ENCODE assay signal across 14 cellular contexts in the genomic region with DNA sequence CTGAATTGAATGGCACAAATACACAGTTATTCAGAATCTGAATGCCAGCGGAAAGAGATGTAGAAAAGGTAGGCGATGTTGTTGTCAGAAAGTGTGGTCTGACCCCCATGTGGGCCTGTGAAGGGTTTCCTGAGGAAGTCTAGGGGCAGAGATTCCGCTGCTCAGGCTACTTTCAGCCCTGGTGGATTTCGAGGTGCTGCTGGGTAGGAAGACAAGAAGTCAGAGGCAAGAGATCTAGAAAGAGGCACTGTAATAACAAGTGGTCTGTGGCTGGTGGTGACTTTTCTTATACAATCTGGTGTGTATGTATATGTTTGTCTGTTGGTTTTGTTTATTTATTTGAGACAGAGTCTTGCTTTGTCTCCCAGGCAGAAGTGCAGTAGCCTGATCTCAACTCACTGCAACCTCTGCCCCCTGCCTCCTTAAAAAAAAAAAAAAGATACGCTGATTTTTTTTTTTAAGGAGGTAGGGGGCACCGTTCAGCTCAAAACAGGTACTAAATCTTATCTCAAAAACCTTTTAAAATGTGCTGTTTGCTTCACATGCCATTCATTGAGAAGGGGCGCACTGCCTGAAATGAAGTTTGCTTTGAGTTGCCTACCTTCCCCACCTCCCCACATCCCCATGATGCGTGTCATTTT. TPM values are rescaled to one million over a fixed set of nuclear protein-coding genes. Genes with fewer than 3 reads are reported as not detected.
A peak's percentile ranks its signal among the peaks of the same experiment; 100 is the strongest.
DNase-seq lines count a peak whose midpoint lies in the region; ATAC-seq, FAIRE-seq and TF ChIP-seq lines count a peak whose summit lies in the region.
"Had no signal": no experiment of that assay in that cellular context is flagged by ENCODE, and none has a peak within 500 bp of the region (broad histone marks: within the 10 kb centered on the region; RNA-seq: fewer than 3 reads in every experiment).

No MANE protein-coding gene starts in this region.

- peaks cover 0 to 10% of the 10 kb centered on the region in 2 experiments; a peak in 3 of 5 replicates for H3K4me1 ChIP-seq in K562 (replicated peaks in 1 of 2; ENCODE audit: control insufficient read depth in 2 of 2, insufficient read depth in 2 of 2, low read length in 2 of 2)
- no peaks in the 10 kb centered on the region for H3K4me1 ChIP-seq in lower lobe of right lung
- H3K4me1 ChIP-seq in stomach = peaks cover 0 to 11% (median 3%) of the 10 kb centered on the region in 4 donors
- H3K4me1 ChIP-seq: gastrocnemius medialis had no signal

- H3K9me3 ChIP-seq in K562 (replicated peaks; ENCODE audit: control insufficient read depth, insufficient read depth, low read depth, low read length) = no peaks in the 10 kb centered on the region
- no peaks in the 10 kb centered on the region for H3K9me3 ChIP-seq in lower lobe of right lung
- no peaks in the 10 kb centered on the region for H3K9me3 ChIP-seq in stomach
- H3K9me3 ChIP-seq: gastrocnemius medialis had no signal

- peaks cover 14% of the 10 kb centered on the region for H3K4me1 Mint-ChIP-seq in activated CD4-positive, alpha-beta T cell treated with anti-CD3 and anti-CD28 coated beads, Interleukin-2, amount 10 ng/mL, durations not matched to agents 7 days and 5 days
- peaks cover 51% of the 10 kb centered on the region for H3K4me1 Mint-ChIP-seq in stimulated activated naive CD8-positive, alpha-beta T cell treated with anti-CD3 and anti-CD28 coated beads, Interleukin-15, amount 100 ng/mL, for 72 hours
- H3K4me1 Mint-ChIP-seq: nephron had no signal

- H3K27me3 ChIP-seq in K562 (ENCODE audit: control insufficient read depth in 2 of 2, insufficient read depth in 2 of 2, low read length in 2 of 2) (no peaks in the 10 kb centered on the region; a peak in 1 of 5 replicates), lower lobe of right lung (ENCODE audit: low read depth) (no peaks in the 10 kb centered on the region), stomach (no peaks in the 10 kb centered on the region)
- H3K27me3 ChIP-seq: gastrocnemius medialis had no signal

- POLR2A ChIA-PET in activated CD4-positive, alpha-beta T cell treated with anti-CD3 and anti-CD28 coated beads, Interleukin-2, amount 10 ng/mL, durations not matched to agents 7 days and 5 days (lab: Charles Lee) = no interaction called here
- POLR2A ChIA-PET in K562 (lab: Yijun Ruan, JAX) = no interaction called here

- H3K27ac ChIP-seq in K562 (ENCODE audit: extremely low read depth, low read depth, low read length) (no peak overlapping the region), lower lobe of right lung (no peak overlapping the region), stomach (no peak overlapping the region)
- H3K27ac ChIP-seq: gastrocnemius medialis had no signal

- in situ Hi-C loops in K562 (cut with MboI) = no loop called here

- no peaks in the 10 kb centered on the region for H3K79me2 ChIP-seq in K562 (ENCODE audit: control insufficient read depth, insufficient read depth, low read length)

- no peak overlapping the region for H3K4me2 ChIP-seq in K562 (ENCODE audit: insufficient read depth, low read length)

- ATAC-seq in K562 (no peak; the same call in 2 of the 3 replicates), lower lobe of right lung (no peak), GM18909 (IDR thresholded peaks at IDR 0.05; ENCODE audit: poor library complexity, unreplicated experiment) (no peak)
- ATAC-seq in stimulated activated naive CD8-positive, alpha-beta T cell treated with anti-CD3 and anti-CD28 coated beads, Interleukin-15, amount 100 ng/mL, for 72 hours = peak; percentile 69
- ATAC-seq: gastrocnemius medialis had no signal

- CTCF ChIA-PET in activated CD4-positive, alpha-beta T cell treated with anti-CD3 and anti-CD28 coated beads, Interleukin-2, amount 10 ng/mL, durations not matched to agents 7 days and 5 days (lab: Charles Lee) = no interaction called here
- CTCF ChIA-PET in K562 (lab: Yijun Ruan, JAX; ENCODE audit: low intra/inter-chr PET ratio) = no interaction called here

- peak overlapping the region; percentile 40 for H3K4me3 Mint-ChIP-seq in activated CD4-positive, alpha-beta T cell treated with anti-CD3 and anti-CD28 coated beads, Interleukin-2, amount 10 ng/mL, durations not matched to agents 7 days and 5 days
- H3K4me3 Mint-ChIP-seq in stimulated activated naive CD8-positive, alpha-beta T cell treated with anti-CD3 and anti-CD28 coated beads, Interleukin-15, amount 100 ng/mL, for 72 hours = peak overlapping the region; percentile 68 to 69
- H3K4me3 Mint-ChIP-seq: nephron had no signal

- H3K27me3 Mint-ChIP-seq in activated CD4-positive, alpha-beta T cell treated with anti-CD3 and anti-CD28 coated beads, Interleukin-2, amount 10 ng/mL, durations not matched to agents 7 days and 5 days = peaks cover 24% of the 10 kb centered on the region
- H3K27me3 Mint-ChIP-seq in stimulated activated naive CD8-positive, alpha-beta T cell treated with anti-CD3 and anti-CD28 coated beads, Interleukin-15, amount 100 ng/mL, for 72 hours = peaks cover 25% of the 10 kb centered on the region

- peak overlapping the region; percentile 64 for H3K27ac Mint-ChIP-seq in activated CD4-positive, alpha-beta T cell treated with anti-CD3 and anti-CD28 coated beads, Interleukin-2, amount 10 ng/mL, durations not matched to agents 7 days and 5 days
- H3K27ac Mint-ChIP-seq in stimulated activated naive CD8-positive, alpha-beta T cell treated with anti-CD3 and anti-CD28 coated beads, Interleukin-15, amount 100 ng/mL, for 72 hours = peak overlapping the region; percentile 75 to 87
- H3K27ac Mint-ChIP-seq: nephron had no signal

- no peak for TF ChIP-seq RAD21 in K562 (CRISPR knock-in tag; conservative IDR thresholded peaks at IDR 0.05 in 1 of 2, IDR thresholded peaks at IDR 0.05 in 1 of 2)

- no peaks in the 10 kb centered on the region for H3K9me3 Mint-ChIP-seq in activated CD4-positive, alpha-beta T cell treated with anti-CD3 and anti-CD28 coated beads, Interleukin-2, amount 10 ng/mL, durations not matched to agents 7 days and 5 days
- no peaks in the 10 kb centered on the region for H3K9me3 Mint-ChIP-seq in stimulated activated naive CD8-positive, alpha-beta T cell treated with anti-CD3 and anti-CD28 coated beads, Interleukin-15, amount 100 ng/mL, for 72 hours
- H3K9me3 Mint-ChIP-seq: nephron had no signal

- intact Hi-C loops in K562 (cut with micrococcal nuclease) (no loop called here), lower lobe of right lung (cut with DNase I) (no loop called here), stomach (cut with DNase I; ENCODE audit: low total_unique reads) (no loop called here)

- WGBS in K562 (ENCODE audit: insufficient coverage, low coverage, missing lambda C conversion rate) = 56% methylated on average over 8 of the region's 8 CpGs
- WGBS in stomach, 5 donors = 49 to 59% (median 56%) methylated on average over 8 of the region's 8 CpGs

- BruUV-seq in K562 (replicated peaks; lab: Mats Ljungman, UMichigan) = no TSS peak

- H3K9me1 ChIP-seq in K562 (ENCODE audit: control insufficient read depth, insufficient read depth, low read length) = no peaks in the 10 kb centered on the region

- no peak overlapping the region for H2AFZ ChIP-seq in K562 (ENCODE audit: low read depth, low read length)

- no peak for TF ChIP-seq EP300 in K562 (IDR thresholded peaks at IDR 0.05; ENCODE audit: low read length)
- no peak for TF ChIP-seq EP300 in stomach (IDR thresholded peaks at IDR 0.05)

- TF ChIP-seq POLR2A in K562 (conservative IDR thresholded peaks at IDR 0.05) (no peak), stomach (IDR thresholded peaks at IDR 0.05) (no peak)

- peak in 2 of 3 experiments; percentile 9 to 31; a peak in 3 of 6 replicates for TF ChIP-seq CTCF in K562 (IDR thresholded peaks at IDR 0.05 in 2 of 3, conservative IDR thresholded peaks at IDR 0.05 in 1 of 3; ENCODE audit: insufficient read depth in 2 of 3, low read depth in 1 of 3, low read length in 3 of 3)
- no peak for TF ChIP-seq CTCF in lower lobe of right lung (IDR thresholded peaks at IDR 0.05)
- no peak for TF ChIP-seq CTCF in stomach (IDR thresholded peaks at IDR 0.05)

- no peak overlapping the region for H3K9ac ChIP-seq in K562 (ENCODE audit: insufficient read depth in 1 of 2, low read depth in 2 of 2, low read length in 2 of 2)

- H3K36me3 Mint-ChIP-seq in activated CD4-positive, alpha-beta T cell treated with anti-CD3 and anti-CD28 coated beads, Interleukin-2, amount 10 ng/mL, durations not matched to agents 7 days and 5 days (ENCODE audit: low read depth) = no peaks in the 10 kb centered on the region

- no peak overlapping the region for H3K4me3 ChIP-seq in K562
- H3K4me3 ChIP-seq in lower lobe of right lung = no peak overlapping the region
- no peak overlapping the region for H3K4me3 ChIP-seq in stomach
- H3K4me3 ChIP-seq: gastrocnemius medialis had no signal

- FAIRE-seq in K562 (lab: Jason Lieb, UNC) = no peak
- FAIRE-seq: TTC549 had no signal

- no peaks in the 10 kb centered on the region for H3K36me3 ChIP-seq in K562 (ENCODE audit: control insufficient read depth, insufficient read depth, low read length)
- H3K36me3 ChIP-seq in lower lobe of right lung = no peaks in the 10 kb centered on the region
- no peaks in the 10 kb centered on the region for H3K36me3 ChIP-seq in stomach
- H3K36me3 ChIP-seq: gastrocnemius medialis had no signal

- DNase-seq in activated gamma-delta T cell treated with Interleukin-2 at 50 U/mL for 16 hours = peak; percentile 25
- DNase-seq in activated gamma-delta T cell (lab: John Stamatoyannopoulos, UW) = no peak
- DNase-seq in activated CD4-positive, alpha-beta T cell treated with anti-CD3 and anti-CD28 coated beads, Interleukin-2, amount 10 ng/mL, durations not matched to agents 7 days and 5 days = peak; percentile 8
- no peak for DNase-seq in K562 (ENCODE audit: extremely low read depth in 1 of 4, low spot score in 3 of 4)
- DNase-seq in stimulated activated naive CD8-positive, alpha-beta T cell treated with anti-CD3 and anti-CD28 coated beads, Interleukin-15, amount 100 ng/mL, for 72 hours = peak in 1 of 2 donors; percentile 54
- DNase-seq in lower lobe of right lung = no peak
- no peak for DNase-seq in stomach
- DNase-seq: DMS53, gastrocnemius medialis had no signal

- H4K20me1 ChIP-seq in K562 (replicated peaks; ENCODE audit: control insufficient read depth, insufficient read depth, low read length) = no peaks in the 10 kb centered on the region

RNA-seq across cellular contexts. Expression of gene MANSC4, which starts 27.1 kb away (rescaled TPM):
- total RNA-seq in activated CD4-positive, alpha-beta T cell treated with anti-CD3 and anti-CD28 coated beads, Interleukin-2, amount 10 ng/mL, durations not matched to agents 7 days and 5 days = not detected
- total RNA-seq in K562 (2011; cell fraction: chromatin; rRNA removed; ENCODE audit: low replicate concordance) = not detected in 2 replicates
- not detected in 2 replicates for total RNA-seq in K562 (2011; cell fraction: nucleolus; rRNA removed)
- not detected in 2 replicates for total RNA-seq in K562 (2011; cell fraction: nucleoplasm; rRNA removed)
- total RNA-seq in K562 (2014; rRNA removed) (not detected in 2 replicates), K562 (2014; rRNA removed; fragmentation: Illumina TruSeq; extraction: Trizol) (not detected in 2 replicates), K562 (2015; rRNA removed; fragmentation: Illumina TruSeq; extraction: Trizol) (not detected in 2 replicates), K562 (2021) (not detected in 2 replicates), lower lobe of right lung (not detected), stomach (not detected)
- polyA plus RNA-seq in K562 (2011; rRNA removed) (not detected in 2 replicates), K562 (2014; fragmentation: Illumina TruSeq; extraction: Trizol) (not detected in 2 replicates), K562 (2014; fragmentation: Nextera tagmentation; extraction: Ambion mirVana) (not detected), K562 (2014; rRNA removed) (not detected in 2 replicates), stomach (not detected)
- not detected in 2 replicates for polyA plus RNA-seq in K562 (2011; cell fraction: cytosol; rRNA removed)
- polyA plus RNA-seq in K562 (2011; cell fraction: nucleus; rRNA removed) = not detected in 2 replicates
- polyA plus RNA-seq in K562 (2012) = not detected in 2 replicates
- polyA minus RNA-seq in K562 (2011; rRNA and poly(A)+ RNA removed) = not detected in 2 replicates
- polyA minus RNA-seq in K562 (2011; cell fraction: cytosol; rRNA and poly(A)+ RNA removed) = not detected in 2 replicates
- polyA minus RNA-seq in K562 (2011; cell fraction: nucleus; rRNA and poly(A)+ RNA removed) = not detected in 2 replicates
- total RNA-seq: gastrocnemius medialis, kidney epithelial cell, ureter had no signal

RNA-seq across cellular contexts. Expression of gene KLHL42, which starts 27.1 kb away (rescaled TPM):
- 10 to 100 TPM; 13.6 to 15.2 TPM for total RNA-seq in activated CD4-positive, alpha-beta T cell treated with anti-CD3 and anti-CD28 coated beads, Interleukin-2, amount 10 ng/mL, durations not matched to agents 7 days and 5 days
- total RNA-seq in K562 (2011; cell fraction: chromatin; rRNA removed; ENCODE audit: low replicate concordance) = 33.6 and 49.3 TPM in 2 replicates
- 27.2 and 29.5 TPM in 2 replicates for total RNA-seq in K562 (2011; cell fraction: nucleolus; rRNA removed)
- total RNA-seq in K562 (2011; cell fraction: nucleoplasm; rRNA removed) = 38.5 and 44.9 TPM in 2 replicates
- total RNA-seq in K562 (2014; rRNA removed) = 11.8 and 12.5 TPM in 2 replicates
- total RNA-seq in K562 (2014; rRNA removed; fragmentation: Illumina TruSeq; extraction: Trizol) = 8.0 and 8.4 TPM in 2 replicates
- total RNA-seq in K562 (2015; rRNA removed; fragmentation: Illumina TruSeq; extraction: Trizol) = 9.6 and 10.5 TPM in 2 replicates
- total RNA-seq in K562 (2021) = 11.7 and 12.3 TPM in 2 replicates
- polyA plus RNA-seq in K562 (2011; rRNA removed) = 10.8 and 11.1 TPM in 2 replicates
- polyA plus RNA-seq in K562 (2011; cell fraction: cytosol; rRNA removed) = 10.2 and 14.6 TPM in 2 replicates
- polyA plus RNA-seq in K562 (2011; cell fraction: nucleus; rRNA removed) = 30.6 and 41.5 TPM in 2 replicates
- polyA plus RNA-seq in K562 (2012) = 6.1 and 11.9 TPM in 2 replicates
- 7.4 and 8.2 TPM in 2 replicates for polyA plus RNA-seq in K562 (2014; fragmentation: Illumina TruSeq; extraction: Trizol)
- polyA plus RNA-seq in K562 (2014; fragmentation: Nextera tagmentation; extraction: Ambion mirVana) = 1 to 10 TPM; 1.5 TPM
- 9.6 and 14.3 TPM in 2 replicates for polyA plus RNA-seq in K562 (2014; rRNA removed)
- 16.2 and 19.8 TPM in 2 replicates for polyA minus RNA-seq in K562 (2011; rRNA and poly(A)+ RNA removed)
- 5.9 and 10.0 TPM in 2 replicates for polyA minus RNA-seq in K562 (2011; cell fraction: cytosol; rRNA and poly(A)+ RNA removed)
- 28.9 and 37.2 TPM in 2 replicates for polyA minus RNA-seq in K562 (2011; cell fraction: nucleus; rRNA and poly(A)+ RNA removed)
- 19.1 TPM for total RNA-seq in lower lobe of right lung
- 100 to 1,000 TPM in 1 of 5 donors, 10 to 100 TPM in 4; 13.3 to 141 (median 54.5) TPM for total RNA-seq in stomach
- polyA plus RNA-seq in stomach = 1 to 10 TPM; 5.1 to 7.7 (median 5.3) TPM

Comparison
In these comparisons a context has a peak if more than half of its experiments do, and no peak if none do; other contexts are left out.
1. DNase-seq: peak in activated gamma-delta T cell treated with Interleukin-2 at 50 U/mL for 16 hours (single experiment) and activated CD4-positive, alpha-beta T cell treated with anti-CD3 and anti-CD28 coated beads, Interleukin-2, amount 10 ng/mL, durations not matched to agents 7 days and 5 days (single experiment); none in activated gamma-delta T cell (single experiment), K562 (0 of 4), lower lobe of right lung (single experiment) and stomach (single experiment).
2. CTCF ChIP-seq: peak in K562 (2 of 3); none in lower lobe of right lung (single experiment) and stomach (0 of 7).